In the genomic region with DNA sequence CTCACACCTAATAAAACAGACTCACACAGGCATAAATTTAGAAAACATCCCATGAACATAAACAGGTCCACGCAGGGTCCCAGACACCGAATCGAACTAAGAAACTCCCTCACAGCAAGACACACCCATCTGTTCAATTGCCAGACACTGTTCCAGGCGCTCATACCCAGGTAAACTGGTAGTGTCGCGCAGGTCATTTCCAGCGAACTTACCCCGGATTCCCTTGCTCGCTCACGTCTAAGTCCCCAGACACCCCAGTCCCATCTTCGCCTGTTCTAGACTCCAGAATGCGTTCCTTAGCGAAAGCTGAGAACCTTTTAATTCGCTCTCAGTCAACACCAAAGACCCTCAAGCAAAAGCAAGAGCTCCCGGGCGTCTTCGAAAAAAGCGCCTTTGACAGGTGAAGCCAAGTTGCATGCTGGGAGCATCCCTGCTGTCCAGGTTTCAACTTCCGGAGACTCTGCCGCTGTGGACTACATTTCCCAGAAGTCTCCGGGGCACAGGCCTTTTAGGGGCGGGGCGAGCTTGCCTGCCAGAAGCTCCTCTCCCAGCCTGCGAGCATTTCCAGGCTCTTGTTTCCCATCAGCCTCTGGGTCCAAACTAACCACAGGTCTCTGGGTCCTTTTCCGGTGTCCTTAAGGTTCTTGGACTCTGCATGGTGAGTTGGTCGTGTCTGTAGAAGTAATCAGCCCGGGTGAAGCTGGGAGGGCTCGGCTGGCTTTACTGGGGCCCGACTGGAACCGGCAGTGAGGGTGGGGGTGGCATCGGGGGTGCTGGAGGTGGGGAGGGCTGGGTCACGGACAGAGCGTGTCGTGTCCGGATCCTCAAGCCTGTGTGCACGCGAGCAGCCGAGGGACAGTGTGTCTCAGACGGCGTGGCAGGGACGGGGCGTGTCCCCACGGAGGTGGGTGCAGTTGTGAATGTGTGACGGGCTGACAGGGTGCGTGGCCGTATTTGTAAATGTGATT, we compare ENCODE assay signal across 1 cellular context.
TF ChIP-seq lines count a peak whose summit lies in the region.

A gene (plus strand): TSS at position 535 of the 968 bp plus-strand sequence. CDS start 6,184 bp downstream, outside the sequence.

TF ChIP-seq in K562, 482 proteins besides CTCF, POLR2A, EP300 and RAD21 (continued from another document):
- TF ChIP-seq, protein P1, sequence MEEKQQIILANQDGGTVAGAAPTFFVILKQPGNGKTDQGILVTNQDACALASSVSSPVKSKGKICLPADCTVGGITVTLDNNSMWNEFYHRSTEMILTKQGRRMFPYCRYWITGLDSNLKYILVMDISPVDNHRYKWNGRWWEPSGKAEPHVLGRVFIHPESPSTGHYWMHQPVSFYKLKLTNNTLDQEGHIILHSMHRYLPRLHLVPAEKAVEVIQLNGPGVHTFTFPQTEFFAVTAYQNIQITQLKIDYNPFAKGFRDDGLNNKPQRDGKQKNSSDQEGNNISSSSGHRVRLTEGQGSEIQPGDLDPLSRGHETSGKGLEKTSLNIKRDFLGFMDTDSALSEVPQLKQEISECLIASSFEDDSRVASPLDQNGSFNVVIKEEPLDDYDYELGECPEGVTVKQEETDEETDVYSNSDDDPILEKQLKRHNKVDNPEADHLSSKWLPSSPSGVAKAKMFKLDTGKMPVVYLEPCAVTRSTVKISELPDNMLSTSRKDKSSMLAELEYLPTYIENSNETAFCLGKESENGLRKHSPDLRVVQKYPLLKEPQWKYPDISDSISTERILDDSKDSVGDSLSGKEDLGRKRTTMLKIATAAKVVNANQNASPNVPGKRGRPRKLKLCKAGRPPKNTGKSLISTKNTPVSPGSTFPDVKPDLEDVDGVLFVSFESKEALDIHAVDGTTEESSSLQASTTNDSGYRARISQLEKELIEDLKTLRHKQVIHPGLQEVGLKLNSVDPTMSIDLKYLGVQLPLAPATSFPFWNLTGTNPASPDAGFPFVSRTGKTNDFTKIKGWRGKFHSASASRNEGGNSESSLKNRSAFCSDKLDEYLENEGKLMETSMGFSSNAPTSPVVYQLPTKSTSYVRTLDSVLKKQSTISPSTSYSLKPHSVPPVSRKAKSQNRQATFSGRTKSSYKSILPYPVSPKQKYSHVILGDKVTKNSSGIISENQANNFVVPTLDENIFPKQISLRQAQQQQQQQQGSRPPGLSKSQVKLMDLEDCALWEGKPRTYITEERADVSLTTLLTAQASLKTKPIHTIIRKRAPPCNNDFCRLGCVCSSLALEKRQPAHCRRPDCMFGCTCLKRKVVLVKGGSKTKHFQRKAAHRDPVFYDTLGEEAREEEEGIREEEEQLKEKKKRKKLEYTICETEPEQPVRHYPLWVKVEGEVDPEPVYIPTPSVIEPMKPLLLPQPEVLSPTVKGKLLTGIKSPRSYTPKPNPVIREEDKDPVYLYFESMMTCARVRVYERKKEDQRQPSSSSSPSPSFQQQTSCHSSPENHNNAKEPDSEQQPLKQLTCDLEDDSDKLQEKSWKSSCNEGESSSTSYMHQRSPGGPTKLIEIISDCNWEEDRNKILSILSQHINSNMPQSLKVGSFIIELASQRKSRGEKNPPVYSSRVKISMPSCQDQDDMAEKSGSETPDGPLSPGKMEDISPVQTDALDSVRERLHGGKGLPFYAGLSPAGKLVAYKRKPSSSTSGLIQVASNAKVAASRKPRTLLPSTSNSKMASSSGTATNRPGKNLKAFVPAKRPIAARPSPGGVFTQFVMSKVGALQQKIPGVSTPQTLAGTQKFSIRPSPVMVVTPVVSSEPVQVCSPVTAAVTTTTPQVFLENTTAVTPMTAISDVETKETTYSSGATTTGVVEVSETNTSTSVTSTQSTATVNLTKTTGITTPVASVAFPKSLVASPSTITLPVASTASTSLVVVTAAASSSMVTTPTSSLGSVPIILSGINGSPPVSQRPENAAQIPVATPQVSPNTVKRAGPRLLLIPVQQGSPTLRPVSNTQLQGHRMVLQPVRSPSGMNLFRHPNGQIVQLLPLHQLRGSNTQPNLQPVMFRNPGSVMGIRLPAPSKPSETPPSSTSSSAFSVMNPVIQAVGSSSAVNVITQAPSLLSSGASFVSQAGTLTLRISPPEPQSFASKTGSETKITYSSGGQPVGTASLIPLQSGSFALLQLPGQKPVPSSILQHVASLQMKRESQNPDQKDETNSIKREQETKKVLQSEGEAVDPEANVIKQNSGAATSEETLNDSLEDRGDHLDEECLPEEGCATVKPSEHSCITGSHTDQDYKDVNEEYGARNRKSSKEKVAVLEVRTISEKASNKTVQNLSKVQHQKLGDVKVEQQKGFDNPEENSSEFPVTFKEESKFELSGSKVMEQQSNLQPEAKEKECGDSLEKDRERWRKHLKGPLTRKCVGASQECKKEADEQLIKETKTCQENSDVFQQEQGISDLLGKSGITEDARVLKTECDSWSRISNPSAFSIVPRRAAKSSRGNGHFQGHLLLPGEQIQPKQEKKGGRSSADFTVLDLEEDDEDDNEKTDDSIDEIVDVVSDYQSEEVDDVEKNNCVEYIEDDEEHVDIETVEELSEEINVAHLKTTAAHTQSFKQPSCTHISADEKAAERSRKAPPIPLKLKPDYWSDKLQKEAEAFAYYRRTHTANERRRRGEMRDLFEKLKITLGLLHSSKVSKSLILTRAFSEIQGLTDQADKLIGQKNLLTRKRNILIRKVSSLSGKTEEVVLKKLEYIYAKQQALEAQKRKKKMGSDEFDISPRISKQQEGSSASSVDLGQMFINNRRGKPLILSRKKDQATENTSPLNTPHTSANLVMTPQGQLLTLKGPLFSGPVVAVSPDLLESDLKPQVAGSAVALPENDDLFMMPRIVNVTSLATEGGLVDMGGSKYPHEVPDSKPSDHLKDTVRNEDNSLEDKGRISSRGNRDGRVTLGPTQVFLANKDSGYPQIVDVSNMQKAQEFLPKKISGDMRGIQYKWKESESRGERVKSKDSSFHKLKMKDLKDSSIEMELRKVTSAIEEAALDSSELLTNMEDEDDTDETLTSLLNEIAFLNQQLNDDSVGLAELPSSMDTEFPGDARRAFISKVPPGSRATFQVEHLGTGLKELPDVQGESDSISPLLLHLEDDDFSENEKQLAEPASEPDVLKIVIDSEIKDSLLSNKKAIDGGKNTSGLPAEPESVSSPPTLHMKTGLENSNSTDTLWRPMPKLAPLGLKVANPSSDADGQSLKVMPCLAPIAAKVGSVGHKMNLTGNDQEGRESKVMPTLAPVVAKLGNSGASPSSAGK (IDR thresholded peaks at IDR 0.05), result peak; percentile 74
- TF ChIP-seq RBFOX2 (IDR thresholded peaks at IDR 0.05; ENCODE audit: low read depth, low read length) (peak; percentile 71), EP400 (IDR thresholded peaks at IDR 0.05) (peak; percentile 57), GABPB1 (CRISPR knock-in tag; IDR thresholded peaks at IDR 0.05) (peak; percentile 87), TEAD4 (IDR thresholded peaks at IDR 0.05; ENCODE audit: low read length) (peak; percentile 36; the same call in 1 of the 2 replicates), TEAD4 (CRISPR knock-in tag; IDR thresholded peaks at IDR 0.05; ENCODE audit: borderline replicate concordance) (no peak), ZNF143 (CRISPR knock-in tag; IDR thresholded peaks at IDR 0.05) (peak; percentile 89), SIX5 (IDR thresholded peaks at IDR 0.05; ENCODE audit: borderline replicate concordance in 1 of 2, insufficient read depth in 1 of 2, low read depth in 1 of 2, low read length in 2 of 2) (peak; percentile 72 to 73), POLR2AphosphoS5 (IDR thresholded peaks at IDR 0.05; ENCODE audit: control insufficient read depth, insufficient read depth, low read depth, low read length) (peak; percentile 72; the same call in 1 of the 2 replicates), ZKSCAN1 (IDR thresholded peaks at IDR 0.05; ENCODE audit: low read depth, low read length) (peak; percentile 26; the same call in 1 of the 2 replicates), ELF1 (tag; IDR thresholded peaks at IDR 0.05) (peak; percentile 93), PHF20 (IDR thresholded peaks at IDR 0.05; ENCODE audit: partially characterized antibody) (peak; percentile 57), ETV1 (tag; conservative IDR thresholded peaks at IDR 0.05; ENCODE audit: low read depth) (peak; percentile 43), TAF1 (IDR thresholded peaks at IDR 0.05; ENCODE audit: control insufficient read depth, extremely low read depth, insufficient read depth, low read length, severe bottlenecking) (peak; percentile 41), NRF1 (conservative IDR thresholded peaks at IDR 0.05 in 1 of 2, IDR thresholded peaks at IDR 0.05 in 1 of 2) (peak in 1 of 2 experiments; percentile 40; a peak in 3 of 4 replicates), SIN3A (IDR thresholded peaks at IDR 0.05; ENCODE audit: borderline replicate concordance in 2 of 2, control insufficient read depth in 1 of 2, low read depth in 2 of 2, low read length in 2 of 2) (peak in 1 of 2 experiments; percentile 78; a peak in 1 of 4 replicates), L3MBTL2 (IDR thresholded peaks at IDR 0.05) (peak; percentile 78), HNRNPH1 (optimal IDR thresholded peaks at IDR 0.05; ENCODE audit: low read depth, low read length) (no peak), SP1 (CRISPR knock-in tag; IDR thresholded peaks at IDR 0.05) (peak; percentile 53), CTBP1 (IDR thresholded peaks at IDR 0.05; ENCODE audit: borderline replicate concordance) (peak; percentile 32; the same call in 1 of the 2 replicates), FOSL1 (tag; conservative IDR thresholded peaks at IDR 0.05) (0 out of 2 replicates have a peak, but pooled peaks have one; percentile 12), TGIF2 (CRISPR knock-in tag; IDR thresholded peaks at IDR 0.05) (no peak)
- TF ChIP-seq, protein P2, sequence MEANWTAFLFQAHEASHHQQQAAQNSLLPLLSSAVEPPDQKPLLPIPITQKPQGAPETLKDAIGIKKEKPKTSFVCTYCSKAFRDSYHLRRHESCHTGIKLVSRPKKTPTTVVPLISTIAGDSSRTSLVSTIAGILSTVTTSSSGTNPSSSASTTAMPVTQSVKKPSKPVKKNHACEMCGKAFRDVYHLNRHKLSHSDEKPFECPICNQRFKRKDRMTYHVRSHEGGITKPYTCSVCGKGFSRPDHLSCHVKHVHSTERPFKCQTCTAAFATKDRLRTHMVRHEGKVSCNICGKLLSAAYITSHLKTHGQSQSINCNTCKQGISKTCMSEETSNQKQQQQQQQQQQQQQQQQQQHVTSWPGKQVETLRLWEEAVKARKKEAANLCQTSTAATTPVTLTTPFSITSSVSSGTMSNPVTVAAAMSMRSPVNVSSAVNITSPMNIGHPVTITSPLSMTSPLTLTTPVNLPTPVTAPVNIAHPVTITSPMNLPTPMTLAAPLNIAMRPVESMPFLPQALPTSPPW (CRISPR knock-in tag; IDR thresholded peaks at IDR 0.05), result peak; percentile 42; the same call in 1 of the 2 replicates
- TF ChIP-seq, protein P3, sequence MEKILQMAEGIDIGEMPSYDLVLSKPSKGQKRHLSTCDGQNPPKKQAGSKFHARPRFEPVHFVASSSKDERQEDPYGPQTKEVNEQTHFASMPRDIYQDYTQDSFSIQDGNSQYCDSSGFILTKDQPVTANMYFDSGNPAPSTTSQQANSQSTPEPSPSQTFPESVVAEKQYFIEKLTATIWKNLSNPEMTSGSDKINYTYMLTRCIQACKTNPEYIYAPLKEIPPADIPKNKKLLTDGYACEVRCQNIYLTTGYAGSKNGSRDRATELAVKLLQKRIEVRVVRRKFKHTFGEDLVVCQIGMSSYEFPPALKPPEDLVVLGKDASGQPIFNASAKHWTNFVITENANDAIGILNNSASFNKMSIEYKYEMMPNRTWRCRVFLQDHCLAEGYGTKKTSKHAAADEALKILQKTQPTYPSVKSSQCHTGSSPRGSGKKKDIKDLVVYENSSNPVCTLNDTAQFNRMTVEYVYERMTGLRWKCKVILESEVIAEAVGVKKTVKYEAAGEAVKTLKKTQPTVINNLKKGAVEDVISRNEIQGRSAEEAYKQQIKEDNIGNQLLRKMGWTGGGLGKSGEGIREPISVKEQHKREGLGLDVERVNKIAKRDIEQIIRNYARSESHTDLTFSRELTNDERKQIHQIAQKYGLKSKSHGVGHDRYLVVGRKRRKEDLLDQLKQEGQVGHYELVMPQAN (IDR thresholded peaks at IDR 0.05; ENCODE audit: borderline replicate concordance), result peak; percentile 73; the same call in 1 of the 2 replicates
- TF ChIP-seq, protein P4, sequence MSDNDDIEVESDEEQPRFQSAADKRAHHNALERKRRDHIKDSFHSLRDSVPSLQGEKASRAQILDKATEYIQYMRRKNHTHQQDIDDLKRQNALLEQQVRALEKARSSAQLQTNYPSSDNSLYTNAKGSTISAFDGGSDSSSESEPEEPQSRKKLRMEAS (CRISPR knock-in tag; IDR thresholded peaks at IDR 0.05), result peak; percentile 24; the same call in 1 of the 2 replicates
- TF ChIP-seq, protein P5, sequence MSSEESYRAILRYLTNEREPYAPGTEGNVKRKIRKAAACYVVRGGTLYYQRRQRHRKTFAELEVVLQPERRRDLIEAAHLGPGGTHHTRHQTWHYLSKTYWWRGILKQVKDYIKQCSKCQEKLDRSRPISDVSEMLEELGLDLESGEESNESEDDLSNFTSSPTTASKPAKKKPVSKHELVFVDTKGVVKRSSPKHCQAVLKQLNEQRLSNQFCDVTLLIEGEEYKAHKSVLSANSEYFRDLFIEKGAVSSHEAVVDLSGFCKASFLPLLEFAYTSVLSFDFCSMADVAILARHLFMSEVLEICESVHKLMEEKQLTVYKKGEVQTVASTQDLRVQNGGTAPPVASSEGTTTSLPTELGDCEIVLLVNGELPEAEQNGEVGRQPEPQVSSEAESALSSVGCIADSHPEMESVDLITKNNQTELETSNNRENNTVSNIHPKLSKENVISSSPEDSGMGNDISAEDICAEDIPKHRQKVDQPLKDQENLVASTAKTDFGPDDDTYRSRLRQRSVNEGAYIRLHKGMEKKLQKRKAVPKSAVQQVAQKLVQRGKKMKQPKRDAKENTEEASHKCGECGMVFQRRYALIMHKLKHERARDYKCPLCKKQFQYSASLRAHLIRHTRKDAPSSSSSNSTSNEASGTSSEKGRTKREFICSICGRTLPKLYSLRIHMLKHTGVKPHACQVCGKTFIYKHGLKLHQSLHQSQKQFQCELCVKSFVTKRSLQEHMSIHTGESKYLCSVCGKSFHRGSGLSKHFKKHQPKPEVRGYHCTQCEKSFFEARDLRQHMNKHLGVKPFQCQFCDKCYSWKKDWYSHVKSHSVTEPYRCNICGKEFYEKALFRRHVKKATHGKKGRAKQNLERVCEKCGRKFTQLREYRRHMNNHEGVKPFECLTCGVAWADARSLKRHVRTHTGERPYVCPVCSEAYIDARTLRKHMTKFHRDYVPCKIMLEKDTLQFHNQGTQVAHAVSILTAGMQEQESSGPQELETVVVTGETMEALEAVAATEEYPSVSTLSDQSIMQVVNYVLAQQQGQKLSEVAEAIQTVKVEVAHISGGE (CRISPR knock-in tag; IDR thresholded peaks at IDR 0.05), result peak in 1 of 3 experiments; percentile 53; a peak in 2 of 6 replicates
- TF ChIP-seq, protein P6, sequence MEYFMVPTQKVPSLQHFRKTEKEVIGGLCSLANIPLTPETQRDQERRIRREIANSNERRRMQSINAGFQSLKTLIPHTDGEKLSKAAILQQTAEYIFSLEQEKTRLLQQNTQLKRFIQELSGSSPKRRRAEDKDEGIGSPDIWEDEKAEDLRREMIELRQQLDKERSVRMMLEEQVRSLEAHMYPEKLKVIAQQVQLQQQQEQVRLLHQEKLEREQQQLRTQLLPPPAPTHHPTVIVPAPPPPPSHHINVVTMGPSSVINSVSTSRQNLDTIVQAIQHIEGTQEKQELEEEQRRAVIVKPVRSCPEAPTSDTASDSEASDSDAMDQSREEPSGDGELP (CRISPR knock-in tag; IDR thresholded peaks at IDR 0.05; ENCODE audit: borderline replicate concordance), result peak; percentile 60; the same call in 1 of the 2 replicates
TF ChIP-seq in K562: peak in this region for 67.
